Comparison of ENCODE assay signal across 8 cellular contexts in genomic region chr19:49812997-49813861, GRCh38. TPM values are rescaled to one million over a fixed set of nuclear protein-coding genes. Genes with fewer than 3 reads are reported as not detected.
DNase-seq lines count a peak whose midpoint lies in the region; ATAC-seq and TF ChIP-seq lines count a peak whose summit lies in the region.

A gene with protein sequence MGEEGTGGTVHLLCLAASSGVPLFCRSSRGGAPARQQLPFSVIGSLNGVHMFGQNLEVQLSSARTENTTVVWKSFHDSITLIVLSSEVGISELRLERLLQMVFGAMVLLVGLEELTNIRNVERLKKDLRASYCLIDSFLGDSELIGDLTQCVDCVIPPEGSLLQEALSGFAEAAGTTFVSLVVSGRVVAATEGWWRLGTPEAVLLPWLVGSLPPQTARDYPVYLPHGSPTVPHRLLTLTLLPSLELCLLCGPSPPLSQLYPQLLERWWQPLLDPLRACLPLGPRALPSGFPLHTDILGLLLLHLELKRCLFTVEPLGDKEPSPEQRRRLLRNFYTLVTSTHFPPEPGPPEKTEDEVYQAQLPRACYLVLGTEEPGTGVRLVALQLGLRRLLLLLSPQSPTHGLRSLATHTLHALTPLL (minus strand): TSS chr19:49813292. CDS start chr19:49813106, 186 bp downstream.

- no peak for TF ChIP-seq CTCF in LNCaP clone FGC (IDR thresholded peaks at IDR 0.05; ENCODE audit: control insufficient read depth, extremely low read depth, insufficient read depth)
- no peak for TF ChIP-seq CTCF in RWPE2 (IDR thresholded peaks at IDR 0.05; ENCODE audit: poor library complexity, severe bottlenecking)

- no peaks in the 10 kb centered on the region for H3K36me3 Mint-ChIP-seq in naive thymus-derived CD8-positive, alpha-beta T cell
- H3K36me3 Mint-ChIP-seq in stimulated activated naive B cell treated with anti-CD40 and anti-IgM and Interleukin-4, amounts not matched to agents 10 μg/mL and 1 μg/mL and 100 μg/mL, for 72 hours, result peaks cover 0 to 8% of the 10 kb centered on the region in 2 donors

- H3K4me3 ChIP-seq in LNCaP clone FGC (ENCODE audit: low read depth, low read length) (peak within 1 kb of the TSS; percentile 86), RWPE2 (ENCODE audit: severe bottlenecking) (peak within 1 kb of the TSS; percentile 58)

- peaks cover 0 to 2% (median 0%) of the 10 kb centered on the region in 5 donors for H3K27me3 Mint-ChIP-seq in naive thymus-derived CD8-positive, alpha-beta T cell
- H3K27me3 Mint-ChIP-seq in stimulated activated naive B cell treated with anti-CD40 and anti-IgM and Interleukin-4, amounts not matched to agents 10 μg/mL and 1 μg/mL and 100 μg/mL, for 72 hours, result no peaks in the 10 kb centered on the region

- H3K4me3 Mint-ChIP-seq in naive thymus-derived CD8-positive, alpha-beta T cell, result peak within 1 kb of the TSS; percentile 88 to 96 (median 94)
- H3K4me3 Mint-ChIP-seq in stimulated activated naive B cell treated with anti-CD40 and anti-IgM and Interleukin-4, amounts not matched to agents 10 μg/mL and 1 μg/mL and 100 μg/mL, for 72 hours, result peak within 1 kb of the TSS; percentile 92 to 93

- peak; percentile 42 for ATAC-seq in GM21528 (IDR thresholded peaks at IDR 0.05; ENCODE audit: low FRiP score, unreplicated experiment)
- ATAC-seq in RWPE2 (ENCODE audit: low read depth), result peak; percentile 67
- peak; percentile 55 to 66 for ATAC-seq in naive thymus-derived CD8-positive, alpha-beta T cell
- peak; percentile 78 to 81 for ATAC-seq in stimulated activated naive B cell treated with anti-CD40 and anti-IgM and Interleukin-4, amounts not matched to agents 10 μg/mL and 1 μg/mL and 100 μg/mL, for 72 hours (replicated peaks)

- peak; percentile 98 for DNase-seq in COR-L47 (lab: John Stamatoyannopoulos, UW)
- peak; percentile 92 for DNase-seq in LNCaP clone FGC (ENCODE audit: low read depth)
- DNase-seq in RWPE2 (ENCODE audit: low spot score), result peak; percentile 95
- DNase-seq in activated T-helper 9 cell treated with anti-CD3 and anti-CD28 coated beads, Interleukin-2, amount 50 U/mL, for 16 hours (ENCODE audit: low read depth), result peak; percentile 86
- DNase-seq in fibroblast of peridontal ligament (ENCODE audit: extremely low read depth), result peak; percentile 99
- DNase-seq in naive thymus-derived CD8-positive, alpha-beta T cell, result peak; percentile 73 to 98 (median 93)
- peak; percentile 92 for DNase-seq in stimulated activated naive B cell treated with anti-CD40 and anti-IgM and Interleukin-4, amounts not matched to agents 10 μg/mL and 1 μg/mL and 100 μg/mL, for 72 hours

- peak within 1 kb of the TSS; percentile 97 to 100 (median 99) for H3K27ac Mint-ChIP-seq in naive thymus-derived CD8-positive, alpha-beta T cell
- peak within 1 kb of the TSS; percentile 89 for H3K27ac Mint-ChIP-seq in stimulated activated naive B cell treated with anti-CD40 and anti-IgM and Interleukin-4, amounts not matched to agents 10 μg/mL and 1 μg/mL and 100 μg/mL, for 72 hours

- no peaks in the 10 kb centered on the region for H3K27me3 ChIP-seq in RWPE2 (ENCODE audit: insufficient read depth, poor library complexity, severe bottlenecking)

- peaks cover 4% of the 10 kb centered on the region for H3K4me1 ChIP-seq in RWPE2 (ENCODE audit: insufficient read depth, poor library complexity, severe bottlenecking)

- no peaks in the 10 kb centered on the region for H3K36me3 ChIP-seq in RWPE2 (ENCODE audit: low read depth)

- H3K9me3 ChIP-seq in RWPE2 (ENCODE audit: severe bottlenecking), result no peaks in the 10 kb centered on the region

- H3K27ac ChIP-seq in RWPE2 (ENCODE audit: poor library complexity, severe bottlenecking), result peak within 1 kb of the TSS; percentile 30

- peaks cover 19 to 48% (median 43%) of the 10 kb centered on the region in 4 donors for H3K4me1 Mint-ChIP-seq in naive thymus-derived CD8-positive, alpha-beta T cell
- peaks cover 28 to 50% of the 10 kb centered on the region in 2 donors for H3K4me1 Mint-ChIP-seq in stimulated activated naive B cell treated with anti-CD40 and anti-IgM and Interleukin-4, amounts not matched to agents 10 μg/mL and 1 μg/mL and 100 μg/mL, for 72 hours

- H3K9me3 Mint-ChIP-seq in naive thymus-derived CD8-positive, alpha-beta T cell, result no peaks in the 10 kb centered on the region
- no peaks in the 10 kb centered on the region for H3K9me3 Mint-ChIP-seq in stimulated activated naive B cell treated with anti-CD40 and anti-IgM and Interleukin-4, amounts not matched to agents 10 μg/mL and 1 μg/mL and 100 μg/mL, for 72 hours

- POLR2A ChIA-PET in naive thymus-derived CD8-positive, alpha-beta T cell (lab: Charles Lee), result interaction anchor here (0.8 to 3.0 kb wide), 9 partner anchors 22 to 545 kb away, joined by 3 to 30 read pairs (median 17); partner anchors contain the start of genes AKT1S1, AP2A1, PTOV1 and TBC1D17

RNA-seq across cellular contexts. Expression of the gene that starts here (rescaled TPM):
- 10 to 100 TPM; 23.0 to 28.8 TPM for total RNA-seq in naive thymus-derived CD8-positive, alpha-beta T cell
- 1 to 10 TPM; 5.4 to 7.5 (median 7.0) TPM for polyA plus RNA-seq in naive thymus-derived CD8-positive, alpha-beta T cell

Comparison
In these comparisons a context has a peak if more than half of its experiments do, and no peak if none do; other contexts are left out.
1. Peak in every context shown above with its lines: DNase-seq, ATAC-seq, H3K4me3 ChIP-seq and H3K27ac ChIP-seq.